Comparison of ENCODE assay signal across 1 cellular context in the genomic region with DNA sequence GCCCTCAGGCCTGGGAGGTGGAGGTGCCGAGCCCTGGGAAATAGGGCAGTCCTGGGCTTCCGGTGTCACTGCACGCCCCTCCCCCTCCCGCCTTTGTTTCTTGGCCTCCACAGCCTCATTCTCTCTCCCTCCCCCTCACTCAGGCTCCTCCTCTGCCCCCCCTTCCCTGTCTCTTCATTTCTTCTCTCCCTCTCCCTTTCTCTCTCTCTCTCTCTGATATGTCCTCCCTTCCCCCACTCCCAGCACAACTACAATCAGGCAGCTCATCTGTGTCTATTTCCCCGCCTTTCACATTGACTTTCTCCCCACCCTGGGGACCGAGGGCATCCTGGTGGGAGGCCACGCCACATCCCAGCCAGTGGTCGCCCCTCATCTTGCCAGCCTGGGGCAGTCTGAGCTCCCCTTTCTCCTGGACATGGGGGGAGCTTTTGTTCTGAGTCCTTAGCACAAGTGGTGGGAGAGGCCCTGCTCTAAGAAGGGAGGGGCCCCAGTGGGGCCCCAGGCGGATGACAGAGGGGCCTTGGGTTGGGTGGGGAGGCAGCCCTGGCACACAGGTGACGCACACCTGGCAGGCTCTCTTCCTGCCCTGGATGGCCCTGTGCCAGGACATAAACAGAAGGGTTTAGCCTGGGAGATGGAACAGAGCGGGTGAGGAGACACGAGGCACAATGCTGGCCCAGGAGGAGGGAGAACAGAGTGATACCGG.
TF ChIP-seq lines count a peak whose summit lies in the region.

No MANE protein-coding gene starts in this region.

TF ChIP-seq in K562, 482 proteins besides CTCF, POLR2A, EP300 and RAD21 (continued from another document and continues in another):
- no peak for TF ChIP-seq ZNF518B (CRISPR knock-in tag; IDR thresholded peaks at IDR 0.05)
- TF ChIP-seq ZNF217 (CRISPR knock-in tag; IDR thresholded peaks at IDR 0.05): no peak
- TF ChIP-seq KDM1A (IDR thresholded peaks at IDR 0.05): 0 out of 4 replicates have a peak, but pooled peaks of 1 of the 2 experiments have one; percentile 49
- peak; percentile 95 for TF ChIP-seq LEF1 (IDR thresholded peaks at IDR 0.05)
- TF ChIP-seq CBX1 (IDR thresholded peaks at IDR 0.05; ENCODE audit: low read depth): no peak
- no peak for TF ChIP-seq ZNF780A (CRISPR knock-in tag; IDR thresholded peaks at IDR 0.05)
- TF ChIP-seq LCOR (CRISPR knock-in tag; IDR thresholded peaks at IDR 0.05): no peak
- TF ChIP-seq MECOM (CRISPR knock-in tag; IDR thresholded peaks at IDR 0.05): 0 out of 2 replicates have a peak, but pooled peaks have one; percentile 49
- peak; percentile 71; the same call in 1 of the 2 replicates for TF ChIP-seq LARP7 (IDR thresholded peaks at IDR 0.05)
- peak; percentile 86 for TF ChIP-seq SMARCA4 (IDR thresholded peaks at IDR 0.05)
- TF ChIP-seq NFE2 (IDR thresholded peaks at IDR 0.05; ENCODE audit: low read depth): no peak
- TF ChIP-seq, protein P1, sequence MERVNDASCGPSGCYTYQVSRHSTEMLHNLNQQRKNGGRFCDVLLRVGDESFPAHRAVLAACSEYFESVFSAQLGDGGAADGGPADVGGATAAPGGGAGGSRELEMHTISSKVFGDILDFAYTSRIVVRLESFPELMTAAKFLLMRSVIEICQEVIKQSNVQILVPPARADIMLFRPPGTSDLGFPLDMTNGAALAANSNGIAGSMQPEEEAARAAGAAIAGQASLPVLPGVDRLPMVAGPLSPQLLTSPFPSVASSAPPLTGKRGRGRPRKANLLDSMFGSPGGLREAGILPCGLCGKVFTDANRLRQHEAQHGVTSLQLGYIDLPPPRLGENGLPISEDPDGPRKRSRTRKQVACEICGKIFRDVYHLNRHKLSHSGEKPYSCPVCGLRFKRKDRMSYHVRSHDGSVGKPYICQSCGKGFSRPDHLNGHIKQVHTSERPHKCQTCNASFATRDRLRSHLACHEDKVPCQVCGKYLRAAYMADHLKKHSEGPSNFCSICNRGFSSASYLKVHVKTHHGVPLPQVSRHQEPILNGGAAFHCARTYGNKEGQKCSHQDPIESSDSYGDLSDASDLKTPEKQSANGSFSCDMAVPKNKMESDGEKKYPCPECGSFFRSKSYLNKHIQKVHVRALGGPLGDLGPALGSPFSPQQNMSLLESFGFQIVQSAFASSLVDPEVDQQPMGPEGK (CRISPR knock-in tag; IDR thresholded peaks at IDR 0.05; ENCODE audit: borderline replicate concordance): no peak
- TF ChIP-seq ZNF121 (CRISPR knock-in tag; conservative IDR thresholded peaks at IDR 0.05): no peak
- TF ChIP-seq, protein P2, sequence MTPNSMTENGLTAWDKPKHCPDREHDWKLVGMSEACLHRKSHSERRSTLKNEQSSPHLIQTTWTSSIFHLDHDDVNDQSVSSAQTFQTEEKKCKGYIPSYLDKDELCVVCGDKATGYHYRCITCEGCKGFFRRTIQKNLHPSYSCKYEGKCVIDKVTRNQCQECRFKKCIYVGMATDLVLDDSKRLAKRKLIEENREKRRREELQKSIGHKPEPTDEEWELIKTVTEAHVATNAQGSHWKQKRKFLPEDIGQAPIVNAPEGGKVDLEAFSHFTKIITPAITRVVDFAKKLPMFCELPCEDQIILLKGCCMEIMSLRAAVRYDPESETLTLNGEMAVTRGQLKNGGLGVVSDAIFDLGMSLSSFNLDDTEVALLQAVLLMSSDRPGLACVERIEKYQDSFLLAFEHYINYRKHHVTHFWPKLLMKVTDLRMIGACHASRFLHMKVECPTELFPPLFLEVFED (CRISPR knock-in tag; conservative IDR thresholded peaks at IDR 0.05): peak; percentile 81; the same call in 1 of the 2 replicates
- TF ChIP-seq DDX20 (tag; IDR thresholded peaks at IDR 0.05; ENCODE audit: low read depth): no peak
- no peak for TF ChIP-seq ZBTB17 (CRISPR knock-in tag; IDR thresholded peaks at IDR 0.05)
- TF ChIP-seq CBX2 (IDR thresholded peaks at IDR 0.05; ENCODE audit: insufficient read depth, low read length, poor library complexity, severe bottlenecking): no peak
- TF ChIP-seq NCOA4 (IDR thresholded peaks at IDR 0.05; ENCODE audit: partially characterized antibody): peak; percentile 62
- peak; percentile 55; the same call in 1 of the 2 replicates for TF ChIP-seq CC2D1A (IDR thresholded peaks at IDR 0.05)
- TF ChIP-seq, protein P3, sequence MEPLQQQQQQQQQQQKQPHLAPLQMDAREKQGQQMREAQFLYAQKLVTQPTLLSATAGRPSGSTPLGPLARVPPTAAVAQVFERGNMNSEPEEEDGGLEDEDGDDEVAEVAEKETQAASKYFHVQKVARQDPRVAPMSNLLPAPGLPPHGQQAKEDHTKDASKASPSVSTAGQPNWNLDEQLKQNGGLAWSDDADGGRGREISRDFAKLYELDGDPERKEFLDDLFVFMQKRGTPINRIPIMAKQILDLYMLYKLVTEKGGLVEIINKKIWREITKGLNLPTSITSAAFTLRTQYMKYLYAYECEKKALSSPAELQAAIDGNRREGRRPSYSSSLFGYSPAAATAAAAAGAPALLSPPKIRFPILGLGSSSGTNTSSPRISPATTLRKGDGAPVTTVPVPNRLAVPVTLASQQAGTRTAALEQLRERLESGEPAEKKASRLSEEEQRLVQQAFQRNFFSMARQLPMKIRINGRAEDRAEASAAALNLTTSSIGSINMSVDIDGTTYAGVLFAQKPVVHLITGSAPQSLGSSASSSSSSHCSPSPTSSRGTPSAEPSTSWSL (CRISPR knock-in tag; IDR thresholded peaks at IDR 0.05; ENCODE audit: borderline replicate concordance): no peak
- TF ChIP-seq, protein P4, sequence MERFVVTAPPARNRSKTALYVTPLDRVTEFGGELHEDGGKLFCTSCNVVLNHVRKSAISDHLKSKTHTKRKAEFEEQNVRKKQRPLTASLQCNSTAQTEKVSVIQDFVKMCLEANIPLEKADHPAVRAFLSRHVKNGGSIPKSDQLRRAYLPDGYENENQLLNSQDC (CRISPR knock-in tag; IDR thresholded peaks at IDR 0.05): no peak
- TF ChIP-seq, protein P5, sequence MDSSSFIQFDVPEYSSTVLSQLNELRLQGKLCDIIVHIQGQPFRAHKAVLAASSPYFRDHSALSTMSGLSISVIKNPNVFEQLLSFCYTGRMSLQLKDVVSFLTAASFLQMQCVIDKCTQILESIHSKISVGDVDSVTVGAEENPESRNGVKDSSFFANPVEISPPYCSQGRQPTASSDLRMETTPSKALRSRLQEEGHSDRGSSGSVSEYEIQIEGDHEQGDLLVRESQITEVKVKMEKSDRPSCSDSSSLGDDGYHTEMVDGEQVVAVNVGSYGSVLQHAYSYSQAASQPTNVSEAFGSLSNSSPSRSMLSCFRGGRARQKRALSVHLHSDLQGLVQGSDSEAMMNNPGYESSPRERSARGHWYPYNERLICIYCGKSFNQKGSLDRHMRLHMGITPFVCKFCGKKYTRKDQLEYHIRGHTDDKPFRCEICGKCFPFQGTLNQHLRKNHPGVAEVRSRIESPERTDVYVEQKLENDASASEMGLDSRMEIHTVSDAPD (CRISPR knock-in tag; IDR thresholded peaks at IDR 0.05): no peak
- no peak for TF ChIP-seq ZNF253 (CRISPR knock-in tag; conservative IDR thresholded peaks at IDR 0.05)
- TF ChIP-seq ZNF3 (CRISPR knock-in tag; IDR thresholded peaks at IDR 0.05): no peak
- no peak for TF ChIP-seq ZNF583 (CRISPR knock-in tag; IDR thresholded peaks at IDR 0.05)
- peak; percentile 69 for TF ChIP-seq ELF1 (tag; IDR thresholded peaks at IDR 0.05)
- no peak for TF ChIP-seq HOMEZ (CRISPR knock-in tag; IDR thresholded peaks at IDR 0.05)
- TF ChIP-seq SUPT5H (IDR thresholded peaks at IDR 0.05): 0 out of 2 replicates have a peak, but pooled peaks have one; percentile 32
- TF ChIP-seq STAT5A (IDR thresholded peaks at IDR 0.05; ENCODE audit: borderline replicate concordance, low read length): no peak
- TF ChIP-seq NR2C2 (CRISPR knock-in tag; IDR thresholded peaks at IDR 0.05): no peak
- TF ChIP-seq NR2C2 (tag; IDR thresholded peaks at IDR 0.05): no peak
- TF ChIP-seq, protein P6, sequence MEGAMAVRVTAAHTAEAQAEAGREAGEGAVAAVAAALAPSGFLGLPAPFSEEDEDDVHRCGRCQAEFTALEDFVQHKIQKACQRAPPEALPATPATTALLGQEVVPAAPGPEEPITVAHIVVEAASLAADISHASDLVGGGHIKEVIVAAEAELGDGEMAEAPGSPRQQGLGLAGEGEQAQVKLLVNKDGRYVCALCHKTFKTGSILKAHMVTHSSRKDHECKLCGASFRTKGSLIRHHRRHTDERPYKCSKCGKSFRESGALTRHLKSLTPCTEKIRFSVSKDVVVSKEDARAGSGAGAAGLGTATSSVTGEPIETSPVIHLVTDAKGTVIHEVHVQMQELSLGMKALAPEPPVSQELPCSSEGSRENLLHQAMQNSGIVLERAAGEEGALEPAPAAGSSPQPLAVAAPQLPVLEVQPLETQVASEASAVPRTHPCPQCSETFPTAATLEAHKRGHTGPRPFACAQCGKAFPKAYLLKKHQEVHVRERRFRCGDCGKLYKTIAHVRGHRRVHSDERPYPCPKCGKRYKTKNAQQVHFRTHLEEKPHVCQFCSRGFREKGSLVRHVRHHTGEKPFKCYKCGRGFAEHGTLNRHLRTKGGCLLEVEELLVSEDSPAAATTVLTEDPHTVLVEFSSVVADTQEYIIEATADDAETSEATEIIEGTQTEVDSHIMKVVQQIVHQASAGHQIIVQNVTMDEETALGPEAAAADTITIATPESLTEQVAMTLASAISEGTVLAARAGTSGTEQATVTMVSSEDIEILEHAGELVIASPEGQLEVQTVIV (CRISPR knock-in tag; IDR thresholded peaks at IDR 0.05; ENCODE audit: borderline replicate concordance): no peak
- TF ChIP-seq NFATC3 (IDR thresholded peaks at IDR 0.05): 0 out of 2 replicates have a peak, but pooled peaks have one; percentile 53
- no peak for TF ChIP-seq MXI1 (IDR thresholded peaks at IDR 0.05; ENCODE audit: low read depth, low read length)
- no peak for TF ChIP-seq MED1 (CRISPR knock-in tag; IDR thresholded peaks at IDR 0.05; ENCODE audit: borderline replicate concordance)
- TF ChIP-seq RBM14 (IDR thresholded peaks at IDR 0.05; ENCODE audit: borderline replicate concordance, insufficient read depth, low read depth, low read length): no peak
- peak in 1 of 3 experiments; percentile 13; a peak in 2 of 6 replicates for TF ChIP-seq ZBTB11 (CRISPR knock-in tag; IDR thresholded peaks at IDR 0.05)
- no peak for TF ChIP-seq TARDBP (IDR thresholded peaks at IDR 0.05)
- no peak for TF ChIP-seq ZBTB12 (CRISPR knock-in tag; IDR thresholded peaks at IDR 0.05)
- no peak for TF ChIP-seq NCOA2 (IDR thresholded peaks at IDR 0.05; ENCODE audit: partially characterized antibody in 2 of 2)
- TF ChIP-seq HIVEP1 (CRISPR knock-in tag; IDR thresholded peaks at IDR 0.05): no peak
